In the genomic region with DNA sequence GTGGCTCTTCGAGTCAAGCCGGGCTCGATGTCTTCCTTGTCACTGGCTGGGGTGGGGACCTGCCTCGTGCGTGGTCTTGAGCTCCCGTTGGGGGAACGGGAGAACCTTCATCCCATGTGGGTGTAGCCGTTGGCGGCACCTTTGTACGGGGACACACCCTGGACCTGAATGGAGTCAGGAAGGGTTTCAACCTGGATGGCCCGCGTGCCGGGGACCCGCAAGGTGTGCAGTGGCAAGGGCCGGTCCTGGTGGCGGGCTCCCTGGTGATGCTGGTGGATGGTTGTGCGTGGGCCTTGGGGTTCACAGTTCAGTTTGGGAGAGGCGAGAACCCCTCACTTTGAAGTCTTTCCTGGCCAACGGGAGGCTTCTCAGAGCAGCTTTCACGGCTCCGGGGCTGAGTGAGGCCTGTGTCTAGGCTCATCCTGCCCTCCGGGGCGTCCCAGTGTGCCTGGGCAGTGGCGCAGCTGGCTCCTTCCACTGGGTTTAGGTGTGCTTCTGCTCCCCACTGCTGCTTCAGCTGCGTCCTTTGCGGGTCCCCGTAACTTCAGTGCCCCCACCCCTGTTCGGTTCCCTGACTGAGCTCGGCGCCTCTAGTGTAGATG, we compare ENCODE assay signal across 10 cellular contexts. TPM values are rescaled to one million over a fixed set of nuclear protein-coding genes. Genes with fewer than 3 reads are reported as not detected.
DNase-seq lines count a peak whose midpoint lies in the region; ATAC-seq and TF ChIP-seq lines count a peak whose summit lies in the region.
"Had no signal": no experiment of that assay in that cellular context is flagged by ENCODE, and none has a peak within 500 bp of the region (broad histone marks: within the 10 kb centered on the region; RNA-seq: fewer than 3 reads in every experiment).

No MANE protein-coding gene starts in this region.

- H3K4me1 Mint-ChIP-seq in endodermal cell (peaks cover 18% of the 10 kb centered on the region), osteocyte (ENCODE audit: unreplicated experiment) (peaks cover 83% of the 10 kb centered on the region)

- peaks cover 82% of the 10 kb centered on the region for H3K4me1 ChIP-seq in BLaER1
- peaks cover 23% of the 10 kb centered on the region for H3K4me1 ChIP-seq in HEK293 (ENCODE audit: control insufficient read depth, insufficient read depth, low read length)
- peaks cover 4% of the 10 kb centered on the region for H3K4me1 ChIP-seq in endodermal cell (ENCODE audit: control insufficient read depth, insufficient read depth, low read length)

- H3K4me3 Mint-ChIP-seq in endodermal cell (no peak overlapping the region), osteocyte (ENCODE audit: unreplicated experiment) (no peak overlapping the region)

- H3K9me3 Mint-ChIP-seq in endodermal cell: no peaks in the 10 kb centered on the region
- H3K9me3 Mint-ChIP-seq in osteocyte (ENCODE audit: unreplicated experiment): no peaks in the 10 kb centered on the region

- peak overlapping the region; percentile 53 for H3K4me2 ChIP-seq in BLaER1

- H3K9me3 ChIP-seq in BLaER1 (no peaks in the 10 kb centered on the region), HEK293 (ENCODE audit: control insufficient read depth, insufficient read depth, low read depth, low read length) (no peaks in the 10 kb centered on the region), endodermal cell (ENCODE audit: control insufficient read depth, low read length) (no peaks in the 10 kb centered on the region)

- no peak for TF ChIP-seq CTCF in HEK293 (tag by site-specific recombination; IDR thresholded peaks at IDR 0.05)
- no peak for TF ChIP-seq CTCF in endodermal cell (conservative IDR thresholded peaks at IDR 0.05)
- TF ChIP-seq CTCF in osteocyte (IDR thresholded peaks at IDR 0.05): no peak

- peaks cover 100% of the 10 kb centered on the region for H4K20me1 ChIP-seq in BLaER1

- H3K9ac ChIP-seq in BLaER1 (0 out of 2 replicates have a peak overlapping the region, but pooled peaks have one; percentile 38), endodermal cell (ENCODE audit: extremely low read depth, low read length, poor library complexity, severe bottlenecking) (no peak overlapping the region)

- no peak for ATAC-seq in HG03159 (IDR thresholded peaks at IDR 0.05; ENCODE audit: unreplicated experiment)

- POLR2A ChIA-PET in HEK293 (lab: Yijun Ruan, JAX): interaction anchor here (2.2 kb wide), 1 partner anchor 12 kb away, joined by 6 read pairs; no protein-coding TSS in a partner anchor

- H3K4me3 ChIP-seq in BLaER1: no peak overlapping the region
- H3K4me3 ChIP-seq in HEK293 (ENCODE audit: low read depth, low read length): no peak overlapping the region
- no peak overlapping the region for H3K4me3 ChIP-seq in endodermal cell (ENCODE audit: low read length)

- H3K36me3 Mint-ChIP-seq in endodermal cell (ENCODE audit: low read depth): peaks cover 26% of the 10 kb centered on the region
- no peaks in the 10 kb centered on the region for H3K36me3 Mint-ChIP-seq in osteocyte (ENCODE audit: unreplicated experiment)

- H3K36me3 ChIP-seq in BLaER1: 0 out of 2 replicates have a peak, but pooled peaks cover 17% of the 10 kb centered on the region
- peaks cover 0 to 51% of the 10 kb centered on the region in 2 experiments; a peak in 2 of 3 replicates for H3K36me3 ChIP-seq in HEK293 (ENCODE audit: control insufficient read depth in 2 of 2, insufficient read depth in 1 of 2, low read length in 2 of 2)
- peaks cover 25% of the 10 kb centered on the region for H3K36me3 ChIP-seq in endodermal cell (ENCODE audit: control insufficient read depth, insufficient read depth, low read length)

- H3K27me3 ChIP-seq in BLaER1 (no peaks in the 10 kb centered on the region), endodermal cell (ENCODE audit: control insufficient read depth, insufficient read depth, low read length, poor library complexity, severe bottlenecking) (no peaks in the 10 kb centered on the region)

- H3K27ac ChIP-seq in BLaER1 (0 out of 2 replicates have a peak overlapping the region, but pooled peaks have one; percentile 4), HEK293 (ENCODE audit: extremely low read depth, low read depth, low read length) (peak overlapping the region; percentile 32; the same call in 1 of the 2 replicates), endodermal cell (ENCODE audit: low read depth, low read length) (peak overlapping the region; percentile 57)

- DNase-seq in endodermal cell (peak; percentile 52), osteocyte (ENCODE audit: extremely low spot score, unreplicated experiment) (no peak), LoVo (ENCODE audit: low spot score) (no peak), cerebellum (ENCODE audit: low spot score) (no peak), cortex of kidney (lab: John Stamatoyannopoulos, UW) (no peak)
- DNase-seq: COR-L47, NCI-H187 had no signal

- peak overlapping the region; percentile 55 for H3K27ac Mint-ChIP-seq in endodermal cell
- H3K27ac Mint-ChIP-seq in osteocyte (ENCODE audit: unreplicated experiment): peak overlapping the region; percentile 79

- 95 to 96% methylated on average over 23 to 30 of the region's 30 CpGs for WGBS in endodermal cell (ENCODE audit: insufficient coverage in 1 of 2, insufficient read length in 1 of 2), 2 experiments

- no peaks in the 10 kb centered on the region for H3K27me3 Mint-ChIP-seq in endodermal cell (ENCODE audit: insufficient read depth)
- no peaks in the 10 kb centered on the region for H3K27me3 Mint-ChIP-seq in osteocyte (ENCODE audit: unreplicated experiment)

- CTCF ChIA-PET in HEK293 (lab: Yijun Ruan, JAX): interaction anchor here (0.6 to 0.7 kb wide), 2 partner anchors 113 to 142 kb away, joined by 3 to 5 read pairs; no protein-coding TSS in a partner anchor

TF ChIP-seq in HEK293, 187 proteins besides CTCF, POLR2A, EP300 and RAD21:
- TF ChIP-seq ZNF423 (tag by site-specific recombination; IDR thresholded peaks at IDR 0.05): 0 out of 2 replicates have a peak, but pooled peaks have one; percentile 27
- peak; percentile 29; the same call in 1 of the 2 replicates for TF ChIP-seq EGR2 (tag by site-specific recombination; IDR thresholded peaks at IDR 0.05; ENCODE audit: low read depth)
- peak; percentile 81 for TF ChIP-seq KLF1 (tag by site-specific recombination; IDR thresholded peaks at IDR 0.05)
- TF ChIP-seq ZFHX2 (tag by site-specific recombination; conservative IDR thresholded peaks at IDR 0.05): peak; percentile 20; the same call in 1 of the 2 replicates
- no peak for TF ChIP-seq ZNF19 (tag by site-specific recombination; IDR thresholded peaks at IDR 0.05; ENCODE audit: low read depth)
- no peak for TF ChIP-seq ZNF132 (tag by site-specific recombination; IDR thresholded peaks at IDR 0.05; ENCODE audit: borderline replicate concordance)
- TF ChIP-seq ZNF433 (tag by site-specific recombination; IDR thresholded peaks at IDR 0.05; ENCODE audit: low read depth): no peak
- 0 out of 2 replicates have a peak, but pooled peaks have one; percentile 11 for TF ChIP-seq ZBTB20 (tag by site-specific recombination; IDR thresholded peaks at IDR 0.05)
TF ChIP-seq in HEK293: peak in this region for 5.

RNA-seq across cellular contexts. Expression of a gene that starts 11.4 kb away (rescaled TPM):
- total RNA-seq in endodermal cell (10 to 100 TPM; 65.4 to 79.2 TPM), osteocyte (131 and 132 TPM in 2 replicates), cerebellum (23.4 TPM)
- 39.9 TPM for polyA plus RNA-seq in endodermal cell (2013, experiment 1 of 2)
- 37.7 TPM for polyA plus RNA-seq in endodermal cell (2013, experiment 2 of 2)

RNA-seq across cellular contexts. Expression of a gene that starts 44.9 kb away (rescaled TPM):
- 100 to 1,000 TPM; 126 to 154 TPM for total RNA-seq in endodermal cell
- polyA plus RNA-seq in endodermal cell (2013, experiment 1 of 2): 91.8 TPM
- 88.9 TPM for polyA plus RNA-seq in endodermal cell (2013, experiment 2 of 2)
- total RNA-seq in osteocyte: 85.1 and 90.4 TPM in 2 replicates
- 14.0 TPM for total RNA-seq in cerebellum

Comparison
In these comparisons a context has a peak if more than half of its experiments do, and no peak if none do; other contexts are left out.
1. H3K27ac ChIP-seq: peak in every context shown above with its lines; median percentile 57 in endodermal cell; 32 in HEK293; 4 in BLaER1.